Comparison of ENCODE assay signal across 17 cellular contexts in the genomic region with DNA sequence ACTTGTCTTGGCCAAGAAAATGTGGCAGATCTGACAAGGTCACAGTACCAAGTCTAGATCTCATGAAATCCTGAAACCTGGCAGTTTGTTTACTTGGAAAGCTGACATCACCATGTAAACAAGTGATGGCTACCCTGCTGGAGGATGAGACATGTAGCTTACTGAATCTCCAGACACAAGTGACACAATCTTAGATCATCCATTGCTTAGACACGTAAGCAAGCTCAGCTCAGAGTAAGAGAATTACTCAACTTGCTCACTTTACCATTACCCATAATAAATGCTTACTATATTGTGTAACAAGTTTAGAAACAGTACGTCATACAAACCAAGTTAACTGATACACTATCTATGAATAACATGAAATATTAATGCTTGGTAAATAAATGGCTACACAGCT.
DNase-seq lines count a peak whose midpoint lies in the region; ATAC-seq lines count a peak whose summit lies in the region.
"Had no signal": no experiment of that assay in that cellular context is flagged by ENCODE, and none has a peak within 500 bp of the region (broad histone marks: within the 10 kb centered on the region; RNA-seq: fewer than 3 reads in every experiment).

No MANE protein-coding gene starts in this region.

- WGBS in mesodermal cell (ENCODE audit: insufficient coverage in 2 of 2), 2 experiments, result no CpG with 5 or more reads among the region's 2 CpGs

- no peaks in the 10 kb centered on the region for H3K36me3 ChIP-seq in mesodermal cell (ENCODE audit: control insufficient read depth, insufficient read depth, low read length)

- ATAC-seq in HG03045 (IDR thresholded peaks at IDR 0.05; ENCODE audit: unreplicated experiment) (no peak), GM21526 (IDR thresholded peaks at IDR 0.05; ENCODE audit: low FRiP score, unreplicated experiment) (no peak)
- ATAC-seq: effector memory CD8-positive, alpha-beta T cell; mucosa of descending colon had no signal

- H3K4me1 ChIP-seq in mesodermal cell (ENCODE audit: control insufficient read depth, insufficient read depth, low read length, poor library complexity, severe bottlenecking), result peaks cover 4% of the 10 kb centered on the region

- peak; percentile 31 for DNase-seq in DMS53 treated with DMSO at 0.1 percent for 48 hours (lab: John Stamatoyannopoulos, UW; ENCODE audit: unreplicated experiment)
- peak; percentile 7 for DNase-seq in MV-4-11 (lab: John Stamatoyannopoulos, UW)
- peak; percentile 78 for DNase-seq in epithelial cell of prostate (ENCODE audit: low read depth, low spot score)
- no peak for DNase-seq in NCI-H1694 (lab: John Stamatoyannopoulos, UW)
- DNase-seq in NCI-H146 treated with DMSO at 0.1 percent for 48 hours (lab: John Stamatoyannopoulos, UW; ENCODE audit: unreplicated experiment), result no peak
- DNase-seq: activated B cell treated with CpG ODN at 0.5 μM for 24 hours; activated T-cell treated with anti-CD3 and anti-CD28 coated beads for 4 hours; amygdala; CD4-positive, alpha-beta memory T cell; effector memory CD8-positive, alpha-beta T cell; mucosa of descending colon; NCI-H1436; NCI-H526 treated with DMSO at 0.1 percent for 48 hours had no signal

- no peak overlapping the region for H3K4me3 ChIP-seq in mesodermal cell (ENCODE audit: extremely low read depth, insufficient read depth, low read length, poor library complexity, severe bottlenecking)
- H3K4me3 ChIP-seq: mucosa of descending colon, SK-N-MC had no signal

- no peaks in the 10 kb centered on the region for H3K9me3 ChIP-seq in mesodermal cell (ENCODE audit: control insufficient read depth, low read length)
- H3K9me3 ChIP-seq: mucosa of descending colon had no signal

- peak overlapping the region; percentile 32 for H3K27ac ChIP-seq in epithelial cell of prostate
- peak overlapping the region; percentile 12 for H3K27ac ChIP-seq in mesodermal cell (ENCODE audit: low read depth, low read length, severe bottlenecking)
- H3K27ac ChIP-seq: SK-N-MC had no signal

Comparison
In these comparisons a context has a peak if more than half of its experiments do, and no peak if none do; other contexts are left out.
1. DNase-seq: peak in DMS53 treated with DMSO at 0.1 percent for 48 hours (single experiment), MV-4-11 (single experiment) and epithelial cell of prostate (single experiment); none in NCI-H1694 (single experiment) and NCI-H146 treated with DMSO at 0.1 percent for 48 hours (single experiment).